ENCODE assay signal across 12 cellular contexts in genomic region chr2:241095594-241096290, GRCh38. TPM values are rescaled to one million over a fixed set of nuclear protein-coding genes. Genes with fewer than 3 reads are reported as not detected.
A peak's percentile ranks its signal among the peaks of the same experiment; 100 is the strongest.
DNase-seq lines count a peak whose midpoint lies in the region; ATAC-seq, FAIRE-seq and TF ChIP-seq lines count a peak whose summit lies in the region.
"Had no signal": no experiment of that assay in that cellular context is flagged by ENCODE, and none has a peak within 500 bp of the region (broad histone marks: within the 10 kb centered on the region; RNA-seq: fewer than 3 reads in every experiment).

No MANE protein-coding gene starts in this region.

- CTCF ChIA-PET in activated CD8-positive, alpha-beta T cell treated with anti-CD3 and anti-CD28 coated beads, Interleukin-2, amount 10 ng/mL, durations not matched to agents 7 days and 5 days (lab: Charles Lee) = interaction anchor here (1.6 kb wide), 1 partner anchor 17 kb away, joined by 6 read pairs; no protein-coding TSS in a partner anchor

- FAIRE-seq in GM12891 (lab: Jason Lieb, UNC) = peak; percentile 57

- H3K27me3 Mint-ChIP-seq in activated CD8-positive, alpha-beta T cell treated with anti-CD3 and anti-CD28 coated beads, Interleukin-2, amount 10 ng/mL, durations not matched to agents 7 days and 5 days (ENCODE audit: low read depth) = no peaks in the 10 kb centered on the region
- H3K27me3 Mint-ChIP-seq in glutamatergic neuron (ENCODE audit: unreplicated experiment) = peaks cover 10% of the 10 kb centered on the region

- H3K4me1 Mint-ChIP-seq in activated CD8-positive, alpha-beta T cell treated with anti-CD3 and anti-CD28 coated beads, Interleukin-2, amount 10 ng/mL, durations not matched to agents 7 days and 5 days (ENCODE audit: low read depth) = peaks cover 33% of the 10 kb centered on the region
- H3K4me1 Mint-ChIP-seq in glutamatergic neuron (ENCODE audit: low read depth, unreplicated experiment) = peaks cover 20% of the 10 kb centered on the region

- peaks cover 10 to 74% (median 45%) of the 10 kb centered on the region in 11 experiments; a peak in 19 of 22 replicates for H4K20me1 ChIP-seq in BLaER1 treated with 17β-estradiol and CSF1 and Interleukin-3, amounts not matched to agents 10 nM and 100 nM

- DNase-seq in GM12891 (ENCODE audit: insufficient read length, low spot score) (no peak), glutamatergic neuron (no peak), pons (ENCODE audit: low spot score) (no peak), GM10266 (ENCODE audit: extremely low spot score) (no peak)
- DNase-seq in activated CD8-positive, alpha-beta T cell treated with anti-CD3 and anti-CD28 coated beads, Interleukin-2, amount 10 ng/mL, durations not matched to agents 7 days and 5 days = peak; percentile 55
- DNase-seq: MV-4-11, RPMI8226 had no signal

- no peak for TF ChIP-seq CTCF in glutamatergic neuron (IDR thresholded peaks at IDR 0.05; ENCODE audit: partially characterized antibody, unreplicated experiment)
- no peak for TF ChIP-seq CTCF in GM10266 (IDR thresholded peaks at IDR 0.05; ENCODE audit: control insufficient read depth, insufficient read depth, low read depth, missing control alignments)

- peaks cover 13 to 37% (median 22%) of the 10 kb centered on the region in 10 experiments for H3K4me1 ChIP-seq in BLaER1 treated with 17β-estradiol and CSF1 and Interleukin-3, amounts not matched to agents 10 nM and 100 nM
- H3K4me1 ChIP-seq: ascending aorta had no signal

- H3K36me3 Mint-ChIP-seq in activated CD8-positive, alpha-beta T cell treated with anti-CD3 and anti-CD28 coated beads, Interleukin-2, amount 10 ng/mL, durations not matched to agents 7 days and 5 days (ENCODE audit: low read depth) = peaks cover 42% of the 10 kb centered on the region
- H3K36me3 Mint-ChIP-seq in glutamatergic neuron (ENCODE audit: unreplicated experiment) = peaks cover 7% of the 10 kb centered on the region

- no peaks in the 10 kb centered on the region for H3K9me3 ChIP-seq in BLaER1 treated with 17β-estradiol and CSF1 and Interleukin-3, amounts not matched to agents 10 nM and 100 nM (replicated peaks in 1 of 11)
- H3K9me3 ChIP-seq: ascending aorta had no signal

- H3K9me3 Mint-ChIP-seq in activated CD8-positive, alpha-beta T cell treated with anti-CD3 and anti-CD28 coated beads, Interleukin-2, amount 10 ng/mL, durations not matched to agents 7 days and 5 days (ENCODE audit: insufficient read depth) = no peaks in the 10 kb centered on the region
- peaks cover 10% of the 10 kb centered on the region for H3K9me3 Mint-ChIP-seq in glutamatergic neuron (ENCODE audit: unreplicated experiment)
- H3K9me3 Mint-ChIP-seq: nephron had no signal

- no peak overlapping the region for H3K27ac ChIP-seq in BLaER1 treated with 17β-estradiol and CSF1 and Interleukin-3, amounts not matched to agents 10 nM and 100 nM
- H3K27ac ChIP-seq: ascending aorta had no signal

- peak; percentile 74 for ATAC-seq in activated CD8-positive, alpha-beta T cell treated with anti-CD3 and anti-CD28 coated beads, Interleukin-2, amount 10 ng/mL, durations not matched to agents 7 days and 5 days
- ATAC-seq in GM18505 (IDR thresholded peaks at IDR 0.05; ENCODE audit: unreplicated experiment) (no peak), GM21825 (IDR thresholded peaks at IDR 0.05; ENCODE audit: unreplicated experiment) (no peak)

- H3K27ac Mint-ChIP-seq in activated CD8-positive, alpha-beta T cell treated with anti-CD3 and anti-CD28 coated beads, Interleukin-2, amount 10 ng/mL, durations not matched to agents 7 days and 5 days = peak overlapping the region; percentile 32
- H3K27ac Mint-ChIP-seq in glutamatergic neuron (ENCODE audit: unreplicated experiment) = no peak overlapping the region

- no peak overlapping the region for H3K4me3 Mint-ChIP-seq in activated CD8-positive, alpha-beta T cell treated with anti-CD3 and anti-CD28 coated beads, Interleukin-2, amount 10 ng/mL, durations not matched to agents 7 days and 5 days
- peak overlapping the region; percentile 3 for H3K4me3 Mint-ChIP-seq in glutamatergic neuron (ENCODE audit: unreplicated experiment)
- H3K4me3 Mint-ChIP-seq: nephron had no signal

- TF ChIP-seq POLR2A in GM12891 (IDR thresholded peaks at IDR 0.05; ENCODE audit: low read depth, low read length) (no peak), GM18505 (IDR thresholded peaks at IDR 0.05; ENCODE audit: borderline replicate concordance, extremely low read depth, insufficient read depth, insufficient read length) (no peak)

- H3K4me3 ChIP-seq in BLaER1 treated with 17β-estradiol and CSF1 and Interleukin-3, amounts not matched to agents 10 nM and 100 nM = no peak overlapping the region
- H3K4me3 ChIP-seq: ascending aorta had no signal

- H3K27me3 ChIP-seq in BLaER1 treated with 17β-estradiol and CSF1 and Interleukin-3, amounts not matched to agents 10 nM and 100 nM = no peaks in the 10 kb centered on the region
- H3K27me3 ChIP-seq: ascending aorta had no signal

- H3K9ac ChIP-seq in BLaER1 treated with 17β-estradiol and CSF1 and Interleukin-3, amounts not matched to agents 10 nM and 100 nM = no peak overlapping the region; a peak in 1 of 22 replicates

- H3K36me3 ChIP-seq in BLaER1 treated with 17β-estradiol and CSF1 and Interleukin-3, amounts not matched to agents 10 nM and 100 nM = peaks cover 92 to 100% (median 98%) of the 10 kb centered on the region in 11 experiments

- H3K4me2 ChIP-seq in BLaER1 treated with 17β-estradiol and CSF1 and Interleukin-3, amounts not matched to agents 10 nM and 100 nM = peak overlapping the region in 9 of 11 experiments; percentile 24 to 70 (median 29); a peak in 15 of 22 replicates

- POLR2A ChIA-PET in activated CD8-positive, alpha-beta T cell treated with anti-CD3 and anti-CD28 coated beads, Interleukin-2, amount 10 ng/mL, durations not matched to agents 7 days and 5 days (lab: Charles Lee) = interaction anchor here (0.5 to 2.1 kb wide), 3 partner anchors 11 to 416 kb away, joined by 3 to 8 read pairs (median 3); no protein-coding TSS in a partner anchor

TF ChIP-seq in GM12891, 5 proteins besides CTCF, POLR2A, EP300 and RAD21:
- TF ChIP-seq SPI1 (IDR thresholded peaks at IDR 0.05; ENCODE audit: low read depth, low read length) (peak; percentile 24; the same call in 1 of the 2 replicates), PAX5 (IDR thresholded peaks at IDR 0.05; ENCODE audit: insufficient read depth, low read length, severe bottlenecking) (no peak)
TF ChIP-seq in GM12891: peak in this region for 1.

RNA-seq across cellular contexts. Expression of gene MTERF4, which starts 6.3 kb away (rescaled TPM):
- polyA plus RNA-seq in GM12891 (2012; ENCODE audit: low read depth, missing spikeins) = 43.3 TPM
- 10 to 100 TPM; 24.1 to 26.3 TPM for total RNA-seq in activated CD8-positive, alpha-beta T cell treated with anti-CD3 and anti-CD28 coated beads, Interleukin-2, amount 10 ng/mL, durations not matched to agents 7 days and 5 days
- total RNA-seq in glutamatergic neuron (ENCODE audit: unreplicated experiment) = 63.5 TPM

RNA-seq across cellular contexts. Expression of gene PASK, which starts 53.5 kb away (rescaled TPM):
- 31.3 TPM for polyA plus RNA-seq in GM12891 (2012; ENCODE audit: low read depth, missing spikeins)
- total RNA-seq in activated CD8-positive, alpha-beta T cell treated with anti-CD3 and anti-CD28 coated beads, Interleukin-2, amount 10 ng/mL, durations not matched to agents 7 days and 5 days = 10 to 100 TPM; 46.7 to 52.4 TPM
- total RNA-seq in glutamatergic neuron (ENCODE audit: unreplicated experiment) = 24.4 TPM
- total RNA-seq: ascending aorta had no signal

RNA-seq across cellular contexts. Expression of gene PPP1R7, which starts 54.5 kb away (rescaled TPM):
- 119 TPM for polyA plus RNA-seq in GM12891 (2012; ENCODE audit: low read depth, missing spikeins)
- 10 to 100 TPM; 90.8 to 97.2 TPM for total RNA-seq in activated CD8-positive, alpha-beta T cell treated with anti-CD3 and anti-CD28 coated beads, Interleukin-2, amount 10 ng/mL, durations not matched to agents 7 days and 5 days
- 53.9 TPM for total RNA-seq in glutamatergic neuron (ENCODE audit: unreplicated experiment)
